Comparison of ENCODE assay signal across 21 cellular contexts in the genomic region with DNA sequence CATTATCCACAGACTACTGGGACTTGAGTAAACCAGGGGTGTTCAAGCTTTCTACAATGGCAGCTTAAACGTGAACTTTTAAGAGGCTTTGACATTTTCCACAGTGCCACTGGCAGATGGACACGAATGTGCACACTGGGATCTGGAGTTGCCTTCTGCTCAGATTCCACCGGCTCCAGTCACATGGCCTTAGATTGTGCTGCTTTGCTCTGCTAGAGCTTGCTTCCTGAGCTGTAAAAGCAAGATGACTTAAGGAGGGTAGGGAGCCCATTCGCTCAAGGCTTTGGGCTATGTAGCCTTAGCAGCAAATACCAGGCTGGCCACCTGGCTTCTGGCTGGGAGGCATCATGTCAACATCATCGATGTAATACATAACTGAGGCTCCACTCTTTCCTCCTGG.
A peak's percentile ranks its signal among the peaks of the same experiment; 100 is the strongest.
DNase-seq lines count a peak whose midpoint lies in the region; TF ChIP-seq lines count a peak whose summit lies in the region.
"Had no signal": no experiment of that assay in that cellular context is flagged by ENCODE, and none has a peak within 500 bp of the region (broad histone marks: within the 10 kb centered on the region; RNA-seq: fewer than 3 reads in every experiment).

No MANE protein-coding gene starts in this region.

- H3K4me3 ChIP-seq in esophagus muscularis mucosa = no peak overlapping the region
- H3K4me3 ChIP-seq: A549; BLaER1 treated with 17β-estradiol and CSF1 and Interleukin-3, amounts not matched to agents 10 nM and 100 nM had no signal

- H2BK5ac ChIP-seq in H9 (ENCODE audit: insufficient read length, low read length) = peak overlapping the region; percentile 38

- no peak overlapping the region for H3K23ac ChIP-seq in H9 (ENCODE audit: insufficient read length, low read depth, low read length)

- H3K4me1 Mint-ChIP-seq in H9 = no peaks in the 10 kb centered on the region
- H3K4me1 Mint-ChIP-seq: CD14-positive monocyte; CD8-positive, alpha-beta memory T cell had no signal

- intact Hi-C loops in esophagus muscularis mucosa (cut with DNase I) = no loop called here

- peaks cover 2% of the 10 kb centered on the region for H3K27me3 Mint-ChIP-seq in H9 (ENCODE audit: low read depth)
- H3K27me3 Mint-ChIP-seq: CD4-positive, alpha-beta T cell had no signal

- H3K4me1 ChIP-seq in H9 (ENCODE audit: insufficient read depth, low read length) (no peaks in the 10 kb centered on the region), esophagus muscularis mucosa (no peaks in the 10 kb centered on the region)
- H3K4me1 ChIP-seq: A549, BE2C had no signal

- no peak overlapping the region for H2AFZ ChIP-seq in H9 (ENCODE audit: low read length)

- H3K4me2 ChIP-seq in H9 (ENCODE audit: insufficient read depth, insufficient read length, low read length) = no peak overlapping the region
- H3K4me2 ChIP-seq: A549; BLaER1 treated with 17β-estradiol and CSF1 and Interleukin-3, amounts not matched to agents 10 nM and 100 nM had no signal

- H2BK12ac ChIP-seq in H9 (ENCODE audit: insufficient read length, low read depth, low read length) = no peak overlapping the region

- H2BK20ac ChIP-seq in H9 (ENCODE audit: low read depth, low read length, poor library complexity, severe bottlenecking) = no peak overlapping the region

- no peak overlapping the region for H2BK15ac ChIP-seq in H9 (ENCODE audit: low read depth, low read length)

- no peaks in the 10 kb centered on the region for H4K20me1 ChIP-seq in H9 (ENCODE audit: control insufficient read depth, insufficient read depth, insufficient read length)
- H4K20me1 ChIP-seq: BLaER1 treated with 17β-estradiol and CSF1 and Interleukin-3, amounts not matched to agents 10 nM and 100 nM had no signal

- H3K14ac ChIP-seq in H9 (ENCODE audit: insufficient read depth, low read length) = no peak overlapping the region

- H3K27ac Mint-ChIP-seq in H9 = no peak overlapping the region
- H3K27ac Mint-ChIP-seq: CD14-positive monocyte; CD4-positive, alpha-beta T cell; CD8-positive, alpha-beta memory T cell had no signal

- H4K5ac ChIP-seq in H9 (ENCODE audit: insufficient read length, low read depth, low read length) = no peak overlapping the region

- H3K27ac ChIP-seq in H9 (ENCODE audit: insufficient read length, low read depth, low read length) = no peak overlapping the region
- H3K27ac ChIP-seq in esophagus muscularis mucosa (replicated peaks in 1 of 4) = no peak overlapping the region
- H3K27ac ChIP-seq: A549; BLaER1 treated with 17β-estradiol and CSF1 and Interleukin-3, amounts not matched to agents 10 nM and 100 nM had no signal

- no peaks in the 10 kb centered on the region for H3K36me3 Mint-ChIP-seq in H9 (ENCODE audit: insufficient read depth in 1 of 3, low read depth in 3 of 3)
- H3K36me3 Mint-ChIP-seq: CD14-positive monocyte; CD8-positive, alpha-beta memory T cell had no signal

- H3K56ac ChIP-seq in H9 (ENCODE audit: insufficient read length, low read depth, low read length) = no peak overlapping the region

- no peak overlapping the region for H4K91ac ChIP-seq in H9 (ENCODE audit: insufficient read length, low read depth, low read length)

- H3K79me1 ChIP-seq in H9 (ENCODE audit: insufficient read depth, low read depth, low read length, poor library complexity, severe bottlenecking) = no peaks in the 10 kb centered on the region

- no peak for TF ChIP-seq EP300 in esophagus muscularis mucosa (IDR thresholded peaks at IDR 0.05)

- no peaks in the 10 kb centered on the region for H3K27me3 ChIP-seq in H9 (ENCODE audit: insufficient read depth, low read length)
- H3K27me3 ChIP-seq in esophagus muscularis mucosa = no peaks in the 10 kb centered on the region
- H3K27me3 ChIP-seq: BE2C; BLaER1 treated with 17β-estradiol and CSF1 and Interleukin-3, amounts not matched to agents 10 nM and 100 nM had no signal

- H3K23me2 ChIP-seq in H9 (ENCODE audit: insufficient read length, low read depth, low read length, poor library complexity, severe bottlenecking) = no peaks in the 10 kb centered on the region

- H3K4ac ChIP-seq in H9 (ENCODE audit: low read depth, low read length) = no peak overlapping the region

- H3K9ac ChIP-seq in H9 (ENCODE audit: extremely low read depth, insufficient read length, low read length) = no peak overlapping the region
- H3K9ac ChIP-seq: BLaER1 treated with 17β-estradiol and CSF1 and Interleukin-3, amounts not matched to agents 10 nM and 100 nM had no signal

- H2AK5ac ChIP-seq in H9 (ENCODE audit: insufficient read length, low read length) = no peak overlapping the region

- H3T11ph ChIP-seq in H9 (ENCODE audit: low read length) = no peak overlapping the region

- no peaks in the 10 kb centered on the region for H3K9me3 ChIP-seq in H9 (ENCODE audit: control insufficient read depth, low read depth, low read length)
- H3K9me3 ChIP-seq in esophagus muscularis mucosa = no peaks in the 10 kb centered on the region
- H3K9me3 ChIP-seq: A549; BE2C; BLaER1 treated with 17β-estradiol and CSF1 and Interleukin-3, amounts not matched to agents 10 nM and 100 nM had no signal

- WGBS in H9 (ENCODE audit: extremely low coverage, insufficient read length, low lambda C conversion rate) = no CpG with 5 or more reads among the region's 5 CpGs
- 88% methylated on average over 5 of the region's 5 CpGs for WGBS in esophagus muscularis mucosa

- no peaks in the 10 kb centered on the region for H3K36me3 ChIP-seq in esophagus muscularis mucosa
- H3K36me3 ChIP-seq: BE2C; BLaER1 treated with 17β-estradiol and CSF1 and Interleukin-3, amounts not matched to agents 10 nM and 100 nM had no signal

- H3K9me3 Mint-ChIP-seq in H9 = no peaks in the 10 kb centered on the region

- no peak overlapping the region for H3K18ac ChIP-seq in H9 (ENCODE audit: insufficient read length, low read depth, low read length)

- no peak for TF ChIP-seq CTCF in H9 (conservative IDR thresholded peaks at IDR 0.05)
- no peak for TF ChIP-seq CTCF in esophagus muscularis mucosa (IDR thresholded peaks at IDR 0.05)

- DNase-seq in H9 (no peak), cerebellar cortex (ENCODE audit: low spot score) (peak; percentile 62), esophagus muscularis mucosa (ENCODE audit: extremely low spot score) (peak; percentile 55), hippocampal formation (lab: John Stamatoyannopoulos, UW) (no peak), LoVo (ENCODE audit: low spot score) (no peak)
- DNase-seq in activated CD4-positive, alpha-beta T cell treated with anti-CD3 and anti-CD28 coated beads for 1 hour = no peak
- DNase-seq: 8988T; ACHN; AML-193; BE2C; CD4-positive, alpha-beta T cell; CD8-positive, alpha-beta memory T cell; DMS 273 treated with DMSO at 0.1 percent for 48 hours; DMS79; EL; GF-D8; GOT3; H7 had no signal

- TF ChIP-seq POLR2A in esophagus muscularis mucosa (IDR thresholded peaks at IDR 0.05; ENCODE audit: low read depth) = no peak

- H2BK120ac ChIP-seq in H9 (ENCODE audit: low read depth, low read length, poor library complexity, severe bottlenecking) = no peak overlapping the region

- no peaks in the 10 kb centered on the region for H3K79me2 ChIP-seq in H9 (ENCODE audit: insufficient read depth, low read length)

- H4K8ac ChIP-seq in H9 (replicated peaks; ENCODE audit: insufficient read length, low read depth, low read length) = no peak overlapping the region

- H3K4me3 Mint-ChIP-seq in H9 = no peak overlapping the region
- H3K4me3 Mint-ChIP-seq: CD14-positive monocyte; CD4-positive, alpha-beta T cell; CD8-positive, alpha-beta memory T cell had no signal

Comparison
In these comparisons a context has a peak if more than half of its experiments do, and no peak if none do; other contexts are left out.
1. DNase-seq: peak in cerebellar cortex (single experiment) and esophagus muscularis mucosa (single experiment); none in H9 (single experiment), hippocampal formation (0 of 2), LoVo (single experiment) and activated CD4-positive, alpha-beta T cell treated with anti-CD3 and anti-CD28 coated beads for 1 hour (single experiment).